In the genomic region with DNA sequence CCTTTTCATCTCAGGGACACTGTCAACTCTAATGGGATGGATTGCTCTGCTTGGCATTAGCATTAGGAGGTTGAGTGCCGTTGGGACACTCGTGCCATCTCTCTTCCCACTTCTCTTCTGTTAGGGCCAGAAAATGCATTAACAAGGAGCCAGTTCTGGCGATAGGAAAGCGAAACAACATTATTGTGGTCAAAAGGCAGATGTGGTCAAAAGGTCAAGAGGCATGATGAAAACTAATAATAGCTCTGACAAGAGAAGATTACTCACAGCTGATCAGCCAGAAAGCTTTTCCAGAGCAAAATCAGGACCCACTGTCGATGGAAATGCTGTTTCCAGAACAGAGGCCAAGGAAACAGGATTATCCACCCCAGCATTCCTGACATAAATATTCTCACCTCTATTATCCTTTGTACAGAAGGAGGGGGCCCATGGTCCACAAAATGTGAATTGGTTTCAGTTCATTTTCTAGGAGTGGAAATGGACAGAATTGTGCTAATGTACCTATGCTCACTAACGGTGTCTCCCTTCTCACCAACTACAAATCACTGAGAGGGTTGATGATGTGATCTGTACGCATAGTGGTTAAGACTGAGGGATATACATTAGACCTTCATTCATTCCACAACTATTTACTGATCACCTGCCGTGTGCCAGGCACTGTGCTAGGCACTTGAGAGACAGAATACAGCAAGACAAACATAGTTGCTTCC, we compare ENCODE assay signal across 10 cellular contexts.
A peak's percentile ranks its signal among the peaks of the same experiment; 100 is the strongest.
DNase-seq lines count a peak whose midpoint lies in the region; ATAC-seq and TF ChIP-seq lines count a peak whose summit lies in the region.
"Had no signal": no experiment of that assay in that cellular context is flagged by ENCODE, and none has a peak within 500 bp of the region (broad histone marks: within the 10 kb centered on the region; RNA-seq: fewer than 3 reads in every experiment).

No MANE protein-coding gene starts in this region.

- no peak overlapping the region for H3K9ac ChIP-seq in KMS-11

- ATAC-seq in activated T-cell treated with anti-CD3 and anti-CD28 coated beads, Interleukin-2, amount 50 U/mL, for 72 hours (replicated peaks in 1 of 2), result no peak
- ATAC-seq: activated CD8-positive, alpha-beta memory T cell treated with anti-CD3 and anti-CD28 coated beads, Interleukin-2, amount 10 ng/mL, durations not matched to agents 7 days and 5 days had no signal

- H2AFZ ChIP-seq in KMS-11 (ENCODE audit: low read depth), result peak overlapping the region; percentile 34; the same call in 1 of the 2 replicates

- peaks cover 5% of the 10 kb centered on the region for H3K4me1 Mint-ChIP-seq in CD14-positive monocyte
- H3K4me1 Mint-ChIP-seq in activated CD4-positive, alpha-beta memory T cell treated with anti-CD3 and anti-CD28 coated beads, Interleukin-2, amount 10 ng/mL, durations not matched to agents 7 days and 5 days, result no peaks in the 10 kb centered on the region
- no peaks in the 10 kb centered on the region for H3K4me1 Mint-ChIP-seq in activated T-cell treated with anti-CD3 and anti-CD28 coated beads, Interleukin-2, amount 50 U/mL, for 72 hours (ENCODE audit: low read depth)
- H3K4me1 Mint-ChIP-seq: activated CD8-positive, alpha-beta memory T cell treated with anti-CD3 and anti-CD28 coated beads, Interleukin-2, amount 10 ng/mL, durations not matched to agents 7 days and 5 days had no signal

- peak overlapping the region; percentile 3 to 54 for H3K4me3 Mint-ChIP-seq in CD14-positive monocyte
- H3K4me3 Mint-ChIP-seq in activated CD4-positive, alpha-beta memory T cell treated with anti-CD3 and anti-CD28 coated beads, Interleukin-2, amount 10 ng/mL, durations not matched to agents 7 days and 5 days, result no peak overlapping the region
- H3K4me3 Mint-ChIP-seq in activated T-cell treated with anti-CD3 and anti-CD28 coated beads, Interleukin-2, amount 50 U/mL, for 72 hours, result no peak overlapping the region
- H3K4me3 Mint-ChIP-seq: activated CD8-positive, alpha-beta memory T cell treated with anti-CD3 and anti-CD28 coated beads, Interleukin-2, amount 10 ng/mL, durations not matched to agents 7 days and 5 days had no signal

- H3K36me3 Mint-ChIP-seq in CD14-positive monocyte, result no peaks in the 10 kb centered on the region
- H3K36me3 Mint-ChIP-seq in activated CD4-positive, alpha-beta memory T cell treated with anti-CD3 and anti-CD28 coated beads, Interleukin-2, amount 10 ng/mL, durations not matched to agents 7 days and 5 days (ENCODE audit: low read depth), result no peaks in the 10 kb centered on the region
- H3K36me3 Mint-ChIP-seq in activated T-cell treated with anti-CD3 and anti-CD28 coated beads, Interleukin-2, amount 50 U/mL, for 72 hours (ENCODE audit: insufficient read depth in 2 of 2), result no peaks in the 10 kb centered on the region
- H3K36me3 Mint-ChIP-seq: activated CD8-positive, alpha-beta memory T cell treated with anti-CD3 and anti-CD28 coated beads, Interleukin-2, amount 10 ng/mL, durations not matched to agents 7 days and 5 days had no signal

- TF ChIP-seq CTCF in CD14-positive monocyte (IDR thresholded peaks at IDR 0.05) (no peak), GM20000 (IDR thresholded peaks at IDR 0.05; ENCODE audit: extremely low read depth, missing control alignments) (no peak), KMS-11 (conservative IDR thresholded peaks at IDR 0.05; ENCODE audit: low read depth, low read length) (no peak), fibroblast of villous mesenchyme (IDR thresholded peaks at IDR 0.05; ENCODE audit: insufficient read depth, low read depth, low read length) (no peak)

- intact Hi-C loops in CD14-positive monocyte (cut with micrococcal nuclease), result no loop called here

- no peaks in the 10 kb centered on the region for H3K79me2 ChIP-seq in KMS-11 (ENCODE audit: insufficient read depth, low read depth)

- H3K27me3 ChIP-seq in KMS-11 (ENCODE audit: insufficient read depth, low read depth), result no peaks in the 10 kb centered on the region

- peaks cover 39% of the 10 kb centered on the region for H3K4me1 ChIP-seq in KMS-11 (ENCODE audit: low read depth, poor library complexity, severe bottlenecking)

- H3K4me3 ChIP-seq in KMS-11 (IDR thresholded peaks at IDR 0.05; ENCODE audit: insufficient read depth, low read depth, low read length), result no peak overlapping the region
- H3K4me3 ChIP-seq in fibroblast of villous mesenchyme (ENCODE audit: low read depth, low read length), result no peak overlapping the region

- DNase-seq in CD14-positive monocyte (ENCODE audit: low spot score) (no peak), GM20000 (ENCODE audit: low spot score) (peak; percentile 11), fibroblast of villous mesenchyme (ENCODE audit: low read depth) (peak; percentile 66)
- DNase-seq in activated CD4-positive, alpha-beta memory T cell treated with anti-CD3 and anti-CD28 coated beads, Interleukin-2, amount 10 ng/mL, durations not matched to agents 7 days and 5 days, result no peak
- DNase-seq in activated effector memory CD4-positive, alpha-beta T cell treated with anti-CD3 and anti-CD28 coated beads, Interleukin-2, amount 50 U/mL, for 16 hours, result no peak
- DNase-seq in stimulated activated CD4-positive, alpha-beta T cell treated with anti-CD3 and anti-CD28 coated beads, Interleukin-2, amount 100 ng/mL, for 48 hours, result no peak
- DNase-seq in activated T-cell treated with anti-CD3 and anti-CD28 coated beads, Interleukin-2, amount 50 U/mL, for 72 hours, result no peak
- DNase-seq: activated CD8-positive, alpha-beta memory T cell treated with anti-CD3 and anti-CD28 coated beads, Interleukin-2, amount 10 ng/mL, durations not matched to agents 7 days and 5 days; NCI-H69 had no signal

- no peaks in the 10 kb centered on the region for H4K20me1 ChIP-seq in KMS-11 (ENCODE audit: insufficient read depth)

- CTCF ChIA-PET in activated CD4-positive, alpha-beta memory T cell treated with anti-CD3 and anti-CD28 coated beads, Interleukin-2, amount 10 ng/mL, durations not matched to agents 7 days and 5 days (lab: Charles Lee), result no interaction called here

- H3K27ac ChIP-seq in KMS-11, result no peak overlapping the region

- no peak overlapping the region for H3K27ac Mint-ChIP-seq in CD14-positive monocyte
- no peak overlapping the region for H3K27ac Mint-ChIP-seq in activated CD4-positive, alpha-beta memory T cell treated with anti-CD3 and anti-CD28 coated beads, Interleukin-2, amount 10 ng/mL, durations not matched to agents 7 days and 5 days
- no peak overlapping the region for H3K27ac Mint-ChIP-seq in activated T-cell treated with anti-CD3 and anti-CD28 coated beads, Interleukin-2, amount 50 U/mL, for 72 hours
- H3K27ac Mint-ChIP-seq: activated CD8-positive, alpha-beta memory T cell treated with anti-CD3 and anti-CD28 coated beads, Interleukin-2, amount 10 ng/mL, durations not matched to agents 7 days and 5 days had no signal

- H3K4me2 ChIP-seq in KMS-11, result peak overlapping the region; percentile 54

- POLR2A ChIA-PET in activated CD4-positive, alpha-beta memory T cell treated with anti-CD3 and anti-CD28 coated beads, Interleukin-2, amount 10 ng/mL, durations not matched to agents 7 days and 5 days (lab: Charles Lee), result no interaction called here

- peaks cover 0 to 6% (median 0%) of the 10 kb centered on the region in 7 donors for H3K9me3 Mint-ChIP-seq in CD14-positive monocyte
- no peaks in the 10 kb centered on the region for H3K9me3 Mint-ChIP-seq in activated CD4-positive, alpha-beta memory T cell treated with anti-CD3 and anti-CD28 coated beads, Interleukin-2, amount 10 ng/mL, durations not matched to agents 7 days and 5 days
- H3K9me3 Mint-ChIP-seq in activated T-cell treated with anti-CD3 and anti-CD28 coated beads, Interleukin-2, amount 50 U/mL, for 72 hours, result no peaks in the 10 kb centered on the region

- H3K36me3 ChIP-seq in KMS-11 (ENCODE audit: insufficient read depth), result no peaks in the 10 kb centered on the region

- no peaks in the 10 kb centered on the region for H3K27me3 Mint-ChIP-seq in CD14-positive monocyte (ENCODE audit: low read depth in 3 of 3)
- H3K27me3 Mint-ChIP-seq in activated CD4-positive, alpha-beta memory T cell treated with anti-CD3 and anti-CD28 coated beads, Interleukin-2, amount 10 ng/mL, durations not matched to agents 7 days and 5 days, result no peaks in the 10 kb centered on the region
- H3K27me3 Mint-ChIP-seq in activated T-cell treated with anti-CD3 and anti-CD28 coated beads, Interleukin-2, amount 50 U/mL, for 72 hours (ENCODE audit: low read depth), result no peaks in the 10 kb centered on the region
- H3K27me3 Mint-ChIP-seq: activated CD8-positive, alpha-beta memory T cell treated with anti-CD3 and anti-CD28 coated beads, Interleukin-2, amount 10 ng/mL, durations not matched to agents 7 days and 5 days had no signal

Comparison
In these comparisons a context has a peak if more than half of its experiments do, and no peak if none do; other contexts are left out.
1. DNase-seq: peak in GM20000 (single experiment) and fibroblast of villous mesenchyme (single experiment); none in CD14-positive monocyte (single experiment), activated CD4-positive, alpha-beta memory T cell treated with anti-CD3 and anti-CD28 coated beads, Interleukin-2, amount 10 ng/mL, durations not matched to agents 7 days and 5 days (single experiment), activated effector memory CD4-positive, alpha-beta T cell treated with anti-CD3 and anti-CD28 coated beads, Interleukin-2, amount 50 U/mL, for 16 hours (single experiment), stimulated activated CD4-positive, alpha-beta T cell treated with anti-CD3 and anti-CD28 coated beads, Interleukin-2, amount 100 ng/mL, for 48 hours (0 of 2) and activated T-cell treated with anti-CD3 and anti-CD28 coated beads, Interleukin-2, amount 50 U/mL, for 72 hours (0 of 2).
2. H3K4me3 Mint-ChIP-seq: peak in CD14-positive monocyte (2 of 2); none in activated CD4-positive, alpha-beta memory T cell treated with anti-CD3 and anti-CD28 coated beads, Interleukin-2, amount 10 ng/mL, durations not matched to agents 7 days and 5 days (single experiment) and activated T-cell treated with anti-CD3 and anti-CD28 coated beads, Interleukin-2, amount 50 U/mL, for 72 hours (0 of 2).